1 cellular context compared by ENCODE assay signal in genomic region chr9:73153793-73154227, GRCh38.
TF ChIP-seq lines count a peak whose summit lies in the region.

No MANE protein-coding gene starts in this region.

TF ChIP-seq in GM23338, 12 proteins besides CTCF, POLR2A, EP300 and RAD21 (continued from another document):
- no peak for TF ChIP-seq ZNF462 (CRISPR knock-in tag; IDR thresholded peaks at IDR 0.05)
- TF ChIP-seq JUNB (IDR thresholded peaks at IDR 0.05; ENCODE audit: unreplicated experiment), result no peak
- no peak for TF ChIP-seq NANOG (IDR thresholded peaks at IDR 0.05; ENCODE audit: borderline replicate concordance)
